Comparison of ENCODE assay signal across 1 cellular context in the genomic region with DNA sequence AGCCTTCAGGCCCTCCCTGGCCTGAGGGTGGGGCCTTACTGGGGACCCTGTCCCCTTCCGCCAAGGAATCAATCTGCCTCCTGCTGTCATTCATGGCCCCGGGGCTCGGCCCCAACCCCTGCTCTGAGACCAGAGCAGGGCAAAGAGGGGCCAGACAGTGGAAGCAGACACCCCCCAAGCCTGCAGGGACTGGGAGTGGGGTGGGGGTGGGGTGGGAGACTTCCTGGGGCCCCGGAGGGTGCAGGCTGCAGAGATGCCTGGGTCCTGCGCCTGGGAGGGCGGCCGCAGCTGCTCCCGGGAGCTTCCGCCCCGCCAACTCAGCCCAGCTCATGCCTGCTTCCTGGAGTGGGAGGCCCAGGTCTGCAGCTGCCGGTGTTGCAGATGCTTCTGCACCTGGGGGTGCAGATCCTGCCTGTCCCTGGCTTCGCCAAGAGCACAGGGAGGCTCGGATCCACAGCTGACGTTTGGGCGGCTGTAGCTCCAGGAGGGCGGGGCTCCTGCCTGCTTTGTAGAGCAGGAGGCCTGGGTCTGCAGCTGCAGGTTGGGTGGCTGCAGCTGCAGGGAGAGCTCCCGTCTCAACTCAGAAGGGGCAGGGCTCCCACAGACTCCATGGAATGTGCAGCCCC.
TF ChIP-seq lines count a peak whose summit lies in the region.

No MANE protein-coding gene starts in this region.

TF ChIP-seq in GM23338, 12 proteins besides CTCF, POLR2A, EP300 and RAD21 (continued from another document):
- TF ChIP-seq, protein P1, sequence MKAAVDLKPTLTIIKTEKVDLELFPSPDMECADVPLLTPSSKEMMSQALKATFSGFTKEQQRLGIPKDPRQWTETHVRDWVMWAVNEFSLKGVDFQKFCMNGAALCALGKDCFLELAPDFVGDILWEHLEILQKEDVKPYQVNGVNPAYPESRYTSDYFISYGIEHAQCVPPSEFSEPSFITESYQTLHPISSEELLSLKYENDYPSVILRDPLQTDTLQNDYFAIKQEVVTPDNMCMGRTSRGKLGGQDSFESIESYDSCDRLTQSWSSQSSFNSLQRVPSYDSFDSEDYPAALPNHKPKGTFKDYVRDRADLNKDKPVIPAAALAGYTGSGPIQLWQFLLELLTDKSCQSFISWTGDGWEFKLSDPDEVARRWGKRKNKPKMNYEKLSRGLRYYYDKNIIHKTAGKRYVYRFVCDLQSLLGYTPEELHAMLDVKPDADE (IDR thresholded peaks at IDR 0.05): no peak
- TF ChIP-seq JUNB (IDR thresholded peaks at IDR 0.05; ENCODE audit: unreplicated experiment): no peak
